Comparison of ENCODE assay signal across 18 cellular contexts in genomic region chr16:16082255-16082654, GRCh38.
DNase-seq lines count a peak whose midpoint lies in the region; ATAC-seq, FAIRE-seq and TF ChIP-seq lines count a peak whose summit lies in the region.
"Had no signal": no experiment of that assay in that cellular context is flagged by ENCODE, and none has a peak within 500 bp of the region (broad histone marks: within the 10 kb centered on the region; RNA-seq: fewer than 3 reads in every experiment).

No MANE protein-coding gene starts in this region.

- DNase-seq in T-helper 1 cell (no peak), A549 (ENCODE audit: low read depth in 1 of 2, low spot score in 1 of 2) (no peak), sigmoid colon (no peak), NCI-H1417 treated with DMSO at 0.1 percent for 48 hours (lab: John Stamatoyannopoulos, UW) (no peak)
- DNase-seq: AML-193; Caco-2; CD8-positive, alpha-beta memory T cell; DND-41; GDM1 had no signal

- no peak overlapping the region for H3K4me3 Mint-ChIP-seq in T-helper 1 cell treated with Interleukin-12 subunit alpha and Interleukin-12 subunit beta and Interleukin-4 antibody, amounts not matched to agents 30 μg/mL and 1 μg/mL, for 36 hours
- H3K4me3 Mint-ChIP-seq: CD8-positive, alpha-beta memory T cell; IgD-negative memory B cell had no signal

- POLR2A ChIA-PET in A549 (lab: Yijun Ruan, JAX) = no interaction called here

- ATAC-seq in A549 = no peak
- ATAC-seq in gastroesophageal sphincter = no peak
- no peak for ATAC-seq in HG03457 (IDR thresholded peaks at IDR 0.05; ENCODE audit: unreplicated experiment)

- no peak for TF ChIP-seq RAD21 in A549 (conservative IDR thresholded peaks at IDR 0.05 in 1 of 2, IDR thresholded peaks at IDR 0.05 in 1 of 2)

- TF ChIP-seq EP300 in A549 (IDR thresholded peaks at IDR 0.05) (no peak), gastroesophageal sphincter (IDR thresholded peaks at IDR 0.05) (no peak), sigmoid colon (IDR thresholded peaks at IDR 0.05) (no peak)

- TF ChIP-seq POLR2A in A549 (IDR thresholded peaks at IDR 0.05; ENCODE audit: low read length) = no peak
- no peak for TF ChIP-seq POLR2A in gastroesophageal sphincter (IDR thresholded peaks at IDR 0.05)
- TF ChIP-seq POLR2A in sigmoid colon (IDR thresholded peaks at IDR 0.05) = no peak

- no peak for TF ChIP-seq CTCF in A549 (IDR thresholded peaks at IDR 0.05)
- no peak for TF ChIP-seq CTCF in gastroesophageal sphincter (IDR thresholded peaks at IDR 0.05)
- TF ChIP-seq CTCF in sigmoid colon (IDR thresholded peaks at IDR 0.05) = no peak

- H3K4me2 ChIP-seq in A549 = no peak overlapping the region
- H3K4me2 ChIP-seq: BLaER1 had no signal

- H3K27ac ChIP-seq in A549 (no peak overlapping the region), gastroesophageal sphincter (peak overlapping the region in 3 of 4 donors; percentile 68 to 93 (median 86)), sigmoid colon (peak overlapping the region; percentile 75 to 92 (median 85))
- H3K27ac ChIP-seq: 22Rv1, BLaER1 had no signal

- H3K4me3 ChIP-seq in A549 = no peak overlapping the region
- H3K4me3 ChIP-seq in gastroesophageal sphincter = no peak overlapping the region
- no peak overlapping the region for H3K4me3 ChIP-seq in sigmoid colon
- H3K4me3 ChIP-seq: BLaER1, HAP-1 had no signal

- peaks cover 13% of the 10 kb centered on the region for H3K9me3 Mint-ChIP-seq in T-helper 1 cell treated with Interleukin-12 subunit alpha and Interleukin-12 subunit beta and Interleukin-4 antibody, amounts not matched to agents 30 μg/mL and 1 μg/mL, for 36 hours
- H3K9me3 Mint-ChIP-seq: CD8-positive, alpha-beta memory T cell had no signal

- peak overlapping the region; percentile 1 for H3K27ac Mint-ChIP-seq in T-helper 1 cell treated with Interleukin-12 subunit alpha and Interleukin-12 subunit beta and Interleukin-4 antibody, amounts not matched to agents 30 μg/mL and 1 μg/mL, for 36 hours
- H3K27ac Mint-ChIP-seq: IgD-negative memory B cell had no signal

- WGBS in A549 (ENCODE audit: missing lambda C conversion rate) = 97% methylated on average over 2 of the region's 2 CpGs
- WGBS in gastroesophageal sphincter (ENCODE audit: low coverage in 1 of 2), 2 donors = 91 to 92% methylated on average over 2 of the region's 2 CpGs
- WGBS in sigmoid colon, 2 donors = 94 to 95% methylated on average over 2 of the region's 2 CpGs

- H3K36me3 ChIP-seq in gastroesophageal sphincter (peaks cover 0 to 98% of the 10 kb centered on the region in 2 donors), sigmoid colon (peaks cover 10 to 53% (median 25%) of the 10 kb centered on the region in 4 donors)

- CTCF ChIA-PET in A549 (lab: Yijun Ruan, JAX) = no interaction called here

- no peaks in the 10 kb centered on the region for H3K4me1 ChIP-seq in A549
- peaks cover 0 to 71% (median 19%) of the 10 kb centered on the region in 3 donors for H3K4me1 ChIP-seq in gastroesophageal sphincter
- H3K4me1 ChIP-seq in sigmoid colon = peaks cover 0 to 60% (median 54%) of the 10 kb centered on the region in 4 donors
- H3K4me1 ChIP-seq: Caco-2, HAP-1 had no signal

- no peaks in the 10 kb centered on the region for H3K4me1 Mint-ChIP-seq in T-helper 1 cell treated with Interleukin-12 subunit alpha and Interleukin-12 subunit beta and Interleukin-4 antibody, amounts not matched to agents 30 μg/mL and 1 μg/mL, for 36 hours (ENCODE audit: low read depth)
- H3K4me1 Mint-ChIP-seq: IgD-negative memory B cell had no signal

- FAIRE-seq in A549 (lab: Jason Lieb, UNC) = no peak
- FAIRE-seq: GM12892, H1 had no signal

- H3K9me3 ChIP-seq in A549 (peaks cover 10% of the 10 kb centered on the region), gastroesophageal sphincter (peaks cover 0 to 10% (median 0%) of the 10 kb centered on the region in 3 donors), sigmoid colon (peaks cover 0 to 5% (median 0%) of the 10 kb centered on the region in 4 donors)
- H3K9me3 ChIP-seq: HAP-1 had no signal

- no peaks in the 10 kb centered on the region for H3K27me3 ChIP-seq in gastroesophageal sphincter
- H3K27me3 ChIP-seq in sigmoid colon = no peaks in the 10 kb centered on the region
- H3K27me3 ChIP-seq: BLaER1 had no signal

- intact Hi-C loops in sigmoid colon (cut with DNase I) = no loop called here

- no peaks in the 10 kb centered on the region for H3K27me3 Mint-ChIP-seq in T-helper 1 cell treated with Interleukin-12 subunit alpha and Interleukin-12 subunit beta and Interleukin-4 antibody, amounts not matched to agents 30 μg/mL and 1 μg/mL, for 36 hours (ENCODE audit: low read depth)
- H3K27me3 Mint-ChIP-seq: CD8-positive, alpha-beta memory T cell; IgD-negative memory B cell had no signal

- peaks cover 77% of the 10 kb centered on the region for H3K36me3 Mint-ChIP-seq in T-helper 1 cell treated with Interleukin-12 subunit alpha and Interleukin-12 subunit beta and Interleukin-4 antibody, amounts not matched to agents 30 μg/mL and 1 μg/mL, for 36 hours (ENCODE audit: low read depth)

TF ChIP-seq in A549, 52 proteins besides CTCF, POLR2A, EP300 and RAD21:
- TF ChIP-seq HOXA7 (CRISPR knock-in tag; IDR thresholded peaks at IDR 0.05) (no peak), MAFK (IDR thresholded peaks at IDR 0.05; ENCODE audit: partially characterized antibody) (peak; percentile 74), BHLHE40 (IDR thresholded peaks at IDR 0.05; ENCODE audit: low read depth, low read length) (no peak), PHF8 (IDR thresholded peaks at IDR 0.05; ENCODE audit: borderline replicate concordance, low read depth) (no peak), RFX5 (IDR thresholded peaks at IDR 0.05) (no peak)

Comparison
In these comparisons a context has a peak if more than half of its experiments do, and no peak if none do; other contexts are left out.
1. H3K27ac ChIP-seq: peak in gastroesophageal sphincter (3 of 4) and sigmoid colon (4 of 4); none in A549 (0 of 2).